ENCODE assay signal across 9 cellular contexts in genomic region chr4:1244978-1245471, GRCh38. TPM values are rescaled to one million over a fixed set of nuclear protein-coding genes. Genes with fewer than 3 reads are reported as not detected.
DNase-seq lines count a peak whose midpoint lies in the region; ATAC-seq lines count a peak whose summit lies in the region.
"Had no signal": no experiment of that assay in that cellular context is flagged by ENCODE, and none has a peak within 500 bp of the region (broad histone marks: within the 10 kb centered on the region; RNA-seq: fewer than 3 reads in every experiment).

No MANE protein-coding gene starts in this region.

- peak; percentile 17 for DNase-seq in activated T-cell treated with anti-CD3 and anti-CD28 coated beads, Interleukin-2, amount 50 U/mL, for 1 hour
- no peak for DNase-seq in activated T-cell treated with anti-CD3 and anti-CD28 coated beads, Interleukin-2, amount 50 U/mL, for 48 hours
- DNase-seq in immature natural killer cell: no peak

- no peak for ATAC-seq in activated T-helper 17 cell treated with anti-CD3 and anti-CD28 coated beads, Interleukin-2, amount 50 U/mL, for 72 hours (replicated peaks)
- no peak for ATAC-seq in stimulated activated memory B cell treated with anti-CD40 and anti-IgM and Interleukin-4, amounts not matched to agents 10 μg/mL and 1 μg/mL and 100 μg/mL, for 72 hours
- no peak for ATAC-seq in GM18907 (IDR thresholded peaks at IDR 0.05; ENCODE audit: unreplicated experiment)
- ATAC-seq in GM19023 (IDR thresholded peaks at IDR 0.05; ENCODE audit: unreplicated experiment): no peak
- no peak for ATAC-seq in GM21825 (IDR thresholded peaks at IDR 0.05; ENCODE audit: unreplicated experiment)
- ATAC-seq: SK-N-SH treated with all-trans-retinoic acid at 6 μM for 48 hours had no signal

- peaks cover 15% of the 10 kb centered on the region for H3K4me1 Mint-ChIP-seq in activated T-helper 17 cell treated with anti-CD3 and anti-CD28 coated beads, Interleukin-2, amount 50 U/mL, for 72 hours
- H3K4me1 Mint-ChIP-seq in immature natural killer cell: peaks cover 58% of the 10 kb centered on the region in 2 donors
- H3K4me1 Mint-ChIP-seq in stimulated activated memory B cell treated with anti-CD40 and anti-IgM and Interleukin-4, amounts not matched to agents 10 μg/mL and 1 μg/mL and 100 μg/mL, for 72 hours: peaks cover 60% of the 10 kb centered on the region

- H3K27me3 Mint-ChIP-seq in activated T-helper 17 cell treated with anti-CD3 and anti-CD28 coated beads, Interleukin-2, amount 50 U/mL, for 72 hours: no peaks in the 10 kb centered on the region
- H3K27me3 Mint-ChIP-seq in immature natural killer cell (ENCODE audit: low read depth in 3 of 3): peaks cover 23 to 41% (median 26%) of the 10 kb centered on the region in 3 donors
- H3K27me3 Mint-ChIP-seq in stimulated activated memory B cell treated with anti-CD40 and anti-IgM and Interleukin-4, amounts not matched to agents 10 μg/mL and 1 μg/mL and 100 μg/mL, for 72 hours: no peaks in the 10 kb centered on the region

- no peaks in the 10 kb centered on the region for H3K9me3 Mint-ChIP-seq in activated T-helper 17 cell treated with anti-CD3 and anti-CD28 coated beads, Interleukin-2, amount 50 U/mL, for 72 hours
- H3K9me3 Mint-ChIP-seq in immature natural killer cell: no peaks in the 10 kb centered on the region
- no peaks in the 10 kb centered on the region for H3K9me3 Mint-ChIP-seq in stimulated activated memory B cell treated with anti-CD40 and anti-IgM and Interleukin-4, amounts not matched to agents 10 μg/mL and 1 μg/mL and 100 μg/mL, for 72 hours

- H3K4me3 Mint-ChIP-seq in activated T-helper 17 cell treated with anti-CD3 and anti-CD28 coated beads, Interleukin-2, amount 50 U/mL, for 72 hours: peak overlapping the region; percentile 91
- peak overlapping the region; percentile 64 to 91 (median 89) for H3K4me3 Mint-ChIP-seq in immature natural killer cell
- peak overlapping the region; percentile 51 for H3K4me3 Mint-ChIP-seq in stimulated activated memory B cell treated with anti-CD40 and anti-IgM and Interleukin-4, amounts not matched to agents 10 μg/mL and 1 μg/mL and 100 μg/mL, for 72 hours

- peak overlapping the region; percentile 73 for H3K27ac Mint-ChIP-seq in activated T-helper 17 cell treated with anti-CD3 and anti-CD28 coated beads, Interleukin-2, amount 50 U/mL, for 72 hours
- peak overlapping the region; percentile 90 to 97 (median 96) for H3K27ac Mint-ChIP-seq in immature natural killer cell
- H3K27ac Mint-ChIP-seq in stimulated activated memory B cell treated with anti-CD40 and anti-IgM and Interleukin-4, amounts not matched to agents 10 μg/mL and 1 μg/mL and 100 μg/mL, for 72 hours: peak overlapping the region; percentile 52

- peaks cover 37% of the 10 kb centered on the region for H3K36me3 Mint-ChIP-seq in activated T-helper 17 cell treated with anti-CD3 and anti-CD28 coated beads, Interleukin-2, amount 50 U/mL, for 72 hours (ENCODE audit: low read depth)
- no peaks in the 10 kb centered on the region for H3K36me3 Mint-ChIP-seq in immature natural killer cell
- peaks cover 18% of the 10 kb centered on the region for H3K36me3 Mint-ChIP-seq in stimulated activated memory B cell treated with anti-CD40 and anti-IgM and Interleukin-4, amounts not matched to agents 10 μg/mL and 1 μg/mL and 100 μg/mL, for 72 hours

RNA-seq across cellular contexts. Expression of gene CTBP1, which starts 3.9 kb away (rescaled TPM):
- 100 to 1,000 TPM; 117 to 173 TPM for total RNA-seq in activated T-helper 17 cell treated with anti-CD3 and anti-CD28 coated beads, Interleukin-2, amount 50 U/mL, for 72 hours
- 100 to 1,000 TPM in 1 of 3 donors, 10 to 100 TPM in 2; 72.1 to 110 (median 77.7) TPM for polyA plus RNA-seq in immature natural killer cell

RNA-seq across cellular contexts. Expression of gene MAEA, which starts 44.7 kb away (rescaled TPM):
- total RNA-seq in activated T-helper 17 cell treated with anti-CD3 and anti-CD28 coated beads, Interleukin-2, amount 50 U/mL, for 72 hours: 10 to 100 TPM; 61.4 to 62.8 TPM
- polyA plus RNA-seq in immature natural killer cell: 10 to 100 TPM; 60.7 to 76.0 (median 72.9) TPM
